20 cellular contexts compared by ENCODE assay signal in the genomic region with DNA sequence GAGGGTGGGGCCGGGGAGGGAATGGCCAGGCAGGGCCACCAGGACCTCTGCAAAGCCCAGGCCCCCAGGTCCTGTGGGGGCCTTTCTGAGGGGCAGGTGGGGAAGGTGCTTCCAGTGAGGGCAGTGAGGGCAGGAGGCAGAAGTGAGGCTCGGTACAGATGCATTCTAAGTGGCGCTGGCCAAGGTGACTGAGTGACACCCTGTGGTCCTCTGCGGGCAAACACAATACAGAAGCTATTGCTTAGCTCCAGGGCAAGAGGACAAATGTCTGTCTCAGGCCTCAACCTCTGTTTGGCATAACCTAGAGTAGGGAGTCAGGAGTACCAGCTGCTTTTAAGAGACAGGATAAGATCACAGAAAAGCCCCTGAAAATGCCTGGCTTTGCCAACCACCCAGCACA. TPM values are rescaled to one million over a fixed set of nuclear protein-coding genes. Genes with fewer than 3 reads are reported as not detected.
DNase-seq lines count a peak whose midpoint lies in the region; ATAC-seq, FAIRE-seq and TF ChIP-seq lines count a peak whose summit lies in the region.
"Had no signal": no experiment of that assay in that cellular context is flagged by ENCODE, and none has a peak within 500 bp of the region (broad histone marks: within the 10 kb centered on the region; RNA-seq: fewer than 3 reads in every experiment).

No MANE protein-coding gene starts in this region.

- RAD21 ChIA-PET in HCT116 (lab: Charles Lee; ENCODE audit: low non-redundant PET in 1 of 2, low total read pairs in 2 of 2, uncharacterized antibody in 2 of 2, unreplicated experiment in 2 of 2), result no interaction called here

- H3K4me1 ChIP-seq in HCT116 (ENCODE audit: control insufficient read depth in 1 of 2, insufficient read depth in 2 of 2, low read length in 2 of 2), result no peaks in the 10 kb centered on the region
- no peaks in the 10 kb centered on the region for H3K4me1 ChIP-seq in HepG2 (ENCODE audit: insufficient read depth, low read length)
- no peaks in the 10 kb centered on the region for H3K4me1 ChIP-seq in GM23338 (ENCODE audit: insufficient read depth)
- H3K4me1 ChIP-seq: A549 had no signal

- H3K79me2 ChIP-seq in HCT116 (ENCODE audit: insufficient read depth, low read length) (no peaks in the 10 kb centered on the region), HepG2 (ENCODE audit: insufficient read depth, low read length) (no peaks in the 10 kb centered on the region), GM23338 (replicated peaks; ENCODE audit: insufficient read depth) (no peaks in the 10 kb centered on the region)

- H3K4me3 Mint-ChIP-seq in nephron progenitor cell (no peak overlapping the region), GM23338 (no peak overlapping the region)
- H3K4me3 Mint-ChIP-seq: CD4-positive, alpha-beta memory T cell; H9; HFFc6 had no signal

- POLR2A ChIA-PET in HCT116 (lab: Charles Lee) (no interaction called here), HepG2 (lab: Yijun Ruan, JAX) (no interaction called here)

- intact Hi-C loops in HCT116 (cut with micrococcal nuclease) (no loop called here), HepG2 (cut with micrococcal nuclease; ENCODE audit: unreplicated experiment) (no loop called here)

- TF ChIP-seq EP300 in Ishikawa (IDR thresholded peaks at IDR 0.05; ENCODE audit: borderline replicate concordance) (no peak), HepG2 (IDR thresholded peaks at IDR 0.05; ENCODE audit: low read depth in 2 of 2, low read length in 2 of 2) (no peak), HepG2 (CRISPR knock-in tag; IDR thresholded peaks at IDR 0.05; ENCODE audit: borderline replicate concordance) (no peak)

- FAIRE-seq in HepG2 (lab: Jason Lieb, UNC), result no peak
- FAIRE-seq: A549, D721Med had no signal

- H3K36me3 ChIP-seq in HCT116 (ENCODE audit: control insufficient read depth in 1 of 2, insufficient read depth in 2 of 2, low read length in 2 of 2) (no peaks in the 10 kb centered on the region), HepG2 (replicated peaks in 1 of 2; ENCODE audit: control insufficient read depth in 1 of 2, insufficient read depth in 2 of 2, low read length in 2 of 2) (no peaks in the 10 kb centered on the region), GM23338 (ENCODE audit: insufficient read depth) (no peaks in the 10 kb centered on the region; the same call in 1 of the 2 replicates)
- H3K36me3 ChIP-seq: BE2C had no signal

- TF ChIP-seq POLR2A in HCT116 (IDR thresholded peaks at IDR 0.05; ENCODE audit: borderline replicate concordance, extremely low read depth, insufficient read depth, insufficient read length) (no peak), HepG2 (IDR thresholded peaks at IDR 0.05; ENCODE audit: insufficient read depth in 1 of 2, low read depth in 2 of 2, low read length in 2 of 2) (no peak)

- H3K27me3 Mint-ChIP-seq in nephron progenitor cell (ENCODE audit: low read depth, poor library complexity) (peaks cover 4% of the 10 kb centered on the region), GM23338 (ENCODE audit: insufficient read depth, low read depth, poor library complexity) (peaks cover 6% of the 10 kb centered on the region)

- H3K9me3 Mint-ChIP-seq in nephron progenitor cell, result no peaks in the 10 kb centered on the region
- H3K9me3 Mint-ChIP-seq in GM23338, result no peaks in the 10 kb centered on the region
- H3K9me3 Mint-ChIP-seq: CD4-positive, alpha-beta memory T cell; H9 had no signal

- no TSS peak for BruUV-seq in HCT116 (replicated peaks; lab: Mats Ljungman, UMichigan)
- BruUV-seq in HepG2 (replicated peaks; lab: Mats Ljungman, UMichigan), result no TSS peak

- 4% methylated on average over 4 of the region's 4 CpGs for WGBS in HepG2 (ENCODE audit: low lambda C conversion rate)

- H3K27me3 ChIP-seq in HCT116 (ENCODE audit: insufficient read depth, low read length) (no peaks in the 10 kb centered on the region), HepG2 (ENCODE audit: control insufficient read depth in 1 of 2, insufficient read depth in 2 of 2, low read length in 2 of 2) (peaks cover 4 to 34% of the 10 kb centered on the region in 2 experiments; a peak in 4 of 5 replicates), GM23338 (ENCODE audit: insufficient read depth) (no peaks in the 10 kb centered on the region)
- H3K27me3 ChIP-seq: BE2C had no signal

- H3K9me3 ChIP-seq in HCT116 (ENCODE audit: control insufficient read depth in 1 of 2, insufficient read depth in 1 of 2, low read depth in 1 of 2, low read length in 2 of 2) (no peaks in the 10 kb centered on the region), HepG2 (ENCODE audit: low read length) (no peaks in the 10 kb centered on the region)
- H3K9me3 ChIP-seq: A549, BE2C had no signal

- in situ Hi-C loops in HepG2 (cut with HindIII; ENCODE audit: extremely low pct_ligation_motif_present, low pct_unique_long_range_greater_than_20kb), result no loop called here

- H3K9ac ChIP-seq in HCT116 (ENCODE audit: low read length) (no peak overlapping the region), HepG2 (ENCODE audit: insufficient read depth, low read depth, low read length) (no peak overlapping the region)

- CTCF ChIA-PET in HCT116 (lab: Charles Lee) (no interaction called here), HepG2 (lab: Yijun Ruan, JAX; ENCODE audit: low intra/inter-chr PET ratio, low total read pairs) (no interaction called here)

- peaks cover 14% of the 10 kb centered on the region for H3K4me1 Mint-ChIP-seq in nephron progenitor cell
- H3K4me1 Mint-ChIP-seq in GM23338, result peaks cover 14% of the 10 kb centered on the region

- H3K9me2 ChIP-seq in HCT116 (ENCODE audit: insufficient read depth) (no peaks in the 10 kb centered on the region), GM23338 (ENCODE audit: insufficient read depth) (no peaks in the 10 kb centered on the region)

- H3K27ac Mint-ChIP-seq in nephron progenitor cell (no peak overlapping the region), GM23338 (no peak overlapping the region)
- H3K27ac Mint-ChIP-seq: H9, HFFc6 had no signal

- H2AFZ ChIP-seq in HCT116 (ENCODE audit: low read depth, low read length, poor library complexity, severe bottlenecking), result no peak overlapping the region
- no peak overlapping the region for H2AFZ ChIP-seq in HepG2 (ENCODE audit: low read length)
- H2AFZ ChIP-seq in GM23338, result no peak overlapping the region

- H3K4me2 ChIP-seq in HCT116 (ENCODE audit: low read length) (no peak overlapping the region), HepG2 (ENCODE audit: low read depth, low read length) (no peak overlapping the region), GM23338 (no peak overlapping the region)
- H3K4me2 ChIP-seq: A549 had no signal

- DNase-seq in HCT116 (ENCODE audit: low read depth, low spot score) (no peak), RPMI8226 (peak; percentile 10), HepG2 (ENCODE audit: low spot score) (no peak), NCI-H1048 (lab: John Stamatoyannopoulos, UW) (no peak), nephron progenitor cell (no peak), DMS114 treated with DMSO at 0.1 percent for 48 hours (lab: John Stamatoyannopoulos, UW; ENCODE audit: unreplicated experiment) (no peak), GM23338 (ENCODE audit: low spot score) (no peak)
- DNase-seq: BE2C; CD4-positive, alpha-beta memory T cell; COR-L47; GF-D8; GOT3; H9; HFFc6; KG1 had no signal

- TF ChIP-seq CTCF in HCT116 (IDR thresholded peaks at IDR 0.05 in 2 of 3, conservative IDR thresholded peaks at IDR 0.05 in 1 of 3; ENCODE audit: borderline replicate concordance in 1 of 3, insufficient read depth in 1 of 3, low read depth in 2 of 3, low read length in 2 of 3) (no peak), HepG2 (CRISPR knock-in tag; IDR thresholded peaks at IDR 0.05) (peak; percentile 35; the same call in 1 of the 2 replicates), nephron progenitor cell (IDR thresholded peaks at IDR 0.05) (no peak), GM23338 (conservative IDR thresholded peaks at IDR 0.05; ENCODE audit: low read depth in 2 of 2) (no peak)

- H3K36me3 Mint-ChIP-seq in nephron progenitor cell (ENCODE audit: low read depth) (no peaks in the 10 kb centered on the region), GM23338 (ENCODE audit: low read depth) (peaks cover 30% of the 10 kb centered on the region)
- H3K36me3 Mint-ChIP-seq: CD4-positive, alpha-beta memory T cell had no signal

- peak; percentile 25; the same call in 1 of the 2 replicates for ATAC-seq in HCT116
- ATAC-seq in HepG2, result peak; percentile 49
- ATAC-seq in GM23338, result no peak
- ATAC-seq: A549 had no signal

- H3K4me3 ChIP-seq in HCT116 (replicated peaks in 1 of 2; ENCODE audit: low read depth in 1 of 2, low read length in 2 of 2), result no peak overlapping the region
- no peak overlapping the region for H3K4me3 ChIP-seq in HepG2 (replicated peaks in 1 of 3; ENCODE audit: insufficient read depth in 1 of 3, low read depth in 2 of 3, low read length in 3 of 3)
- H3K4me3 ChIP-seq in GM23338, result no peak overlapping the region
- H3K4me3 ChIP-seq: A549 had no signal

- no peak overlapping the region for H3K27ac ChIP-seq in HCT116 (ENCODE audit: low read depth, low read length)
- no peak overlapping the region for H3K27ac ChIP-seq in HepG2 (ENCODE audit: extremely low read length, insufficient read depth, low read length)
- H3K27ac ChIP-seq in GM23338 (ENCODE audit: low read depth), result no peak overlapping the region
- H3K27ac ChIP-seq: A549, C4-2B had no signal

- no peaks in the 10 kb centered on the region for H3F3A ChIP-seq in GM23338 (replicated peaks; ENCODE audit: low read depth)

- TF ChIP-seq RAD21 in HCT116 (IDR thresholded peaks at IDR 0.05; ENCODE audit: low read depth) (peak; percentile 9; the same call in 1 of the 2 replicates), Ishikawa (IDR thresholded peaks at IDR 0.05; ENCODE audit: low read depth) (no peak), HepG2 (CRISPR knock-in tag; IDR thresholded peaks at IDR 0.05) (no peak)

- H4K20me1 ChIP-seq in HCT116 (ENCODE audit: insufficient read depth), result no peaks in the 10 kb centered on the region
- no peaks in the 10 kb centered on the region for H4K20me1 ChIP-seq in HepG2 (ENCODE audit: insufficient read depth, low read length)
- 0 out of 2 replicates have a peak, but pooled peaks cover 3% of the 10 kb centered on the region for H4K20me1 ChIP-seq in GM23338 (replicated peaks; ENCODE audit: insufficient read depth)

RNA-seq across cellular contexts. Expression of gene B3GAT1, which starts 31.3 kb away (rescaled TPM):
- not detected for total RNA-seq in HCT116 (2021; ENCODE audit: unreplicated experiment)
- polyA plus RNA-seq in HCT116 (2012), result 0.02 and 0.08 TPM in 2 replicates
- total RNA-seq in HepG2 (2016; rRNA removed; fragmentation: Illumina TruSeq; extraction: Trizol), result not detected in 2 replicates
- not detected in 2 replicates for total RNA-seq in HepG2 (2016; cell fraction: cytosol; rRNA removed; fragmentation: Illumina TruSeq; extraction: Trizol; ENCODE audit: low read depth)
- not detected in 2 replicates for total RNA-seq in HepG2 (2016; cell fraction: insoluble cytoplasmic fraction; rRNA removed; fragmentation: Illumina TruSeq; extraction: Trizol)
- total RNA-seq in HepG2 (2016; cell fraction: membrane; rRNA removed; fragmentation: Illumina TruSeq; extraction: Trizol), result not detected in 2 replicates
- not detected in 2 replicates for total RNA-seq in HepG2 (2016; cell fraction: nucleus; rRNA removed; fragmentation: Illumina TruSeq; extraction: Trizol)
- not detected in 2 replicates for polyA plus RNA-seq in HepG2 (2011; rRNA removed)
- polyA plus RNA-seq in HepG2 (2011; cell fraction: cytosol; rRNA removed), result not detected in 2 replicates
- polyA plus RNA-seq in HepG2 (2011; cell fraction: nucleus; rRNA removed), result not detected in 2 replicates
- polyA plus RNA-seq in HepG2 (2012), result not detected in 2 replicates
- polyA plus RNA-seq in HepG2 (2016; cell fraction: cytosol; fragmentation: Illumina TruSeq; extraction: Trizol; ENCODE audit: low read depth), result not detected in 2 replicates
- polyA plus RNA-seq in HepG2 (2016; cell fraction: insoluble cytoplasmic fraction; fragmentation: Illumina TruSeq; extraction: Trizol; ENCODE audit: low read depth), result not detected in 2 replicates
- not detected in 2 replicates for polyA plus RNA-seq in HepG2 (2016; cell fraction: membrane; fragmentation: Illumina TruSeq; extraction: Trizol; ENCODE audit: low read depth)
- polyA plus RNA-seq in HepG2 (2016; cell fraction: nucleus; fragmentation: Illumina TruSeq; extraction: Trizol; ENCODE audit: insufficient read depth, low read depth), result not detected in 2 replicates
- polyA minus RNA-seq in HepG2 (2011; rRNA and poly(A)+ RNA removed; ENCODE audit: low replicate concordance), result not detected in 2 replicates
- not detected in 2 replicates for polyA minus RNA-seq in HepG2 (2011; cell fraction: cytosol; rRNA and poly(A)+ RNA removed)
- not detected in 2 replicates for polyA minus RNA-seq in HepG2 (2011; cell fraction: nucleus; rRNA and poly(A)+ RNA removed)
- 24.8 and 28.3 TPM in 2 replicates for total RNA-seq in GM23338 (2014; rRNA removed; shearing (Covaris generic))
- 4.3 and 4.8 TPM in 2 replicates for polyA plus RNA-seq in GM23338 (2016; fragmentation: Nextera tagmentation; extraction: Ambion mirVana)
- total RNA-seq: HFFc6 had no signal
- polyA plus RNA-seq: A549; AG04450; CD4-positive, alpha-beta memory T cell had no signal

RNA-seq across cellular contexts. Expression of gene GLB1L2, which starts 49.0 kb away (rescaled TPM):
- total RNA-seq in HCT116 (2021; ENCODE audit: unreplicated experiment) (27.1 TPM), HepG2 (2016; rRNA removed; fragmentation: Illumina TruSeq; extraction: Trizol) (0.27 and 0.69 TPM in 2 replicates)
- 23.0 and 29.0 TPM in 2 replicates for polyA plus RNA-seq in HCT116 (2012)
- total RNA-seq in HepG2 (2016; cell fraction: cytosol; rRNA removed; fragmentation: Illumina TruSeq; extraction: Trizol; ENCODE audit: low read depth), result 0.09 and 0.10 TPM in 2 replicates
- total RNA-seq in HepG2 (2016; cell fraction: insoluble cytoplasmic fraction; rRNA removed; fragmentation: Illumina TruSeq; extraction: Trizol), result 0.27 and 0.80 TPM in 2 replicates
- 0.15 and 0.38 TPM in 2 replicates for total RNA-seq in HepG2 (2016; cell fraction: membrane; rRNA removed; fragmentation: Illumina TruSeq; extraction: Trizol)
- 0.43 and 0.69 TPM in 2 replicates for total RNA-seq in HepG2 (2016; cell fraction: nucleus; rRNA removed; fragmentation: Illumina TruSeq; extraction: Trizol)
- polyA plus RNA-seq in HepG2 (2011; rRNA removed) (0.59 and 0.80 TPM in 2 replicates), GM23338 (2016; fragmentation: Nextera tagmentation; extraction: Ambion mirVana) (2.9 and 3.3 TPM in 2 replicates)
- polyA plus RNA-seq in HepG2 (2011; cell fraction: cytosol; rRNA removed), result 0.38 and 0.43 TPM in 2 replicates
- 1.6 and 1.9 TPM in 2 replicates for polyA plus RNA-seq in HepG2 (2011; cell fraction: nucleus; rRNA removed)
- polyA plus RNA-seq in HepG2 (2012), result 0.62 and 0.81 TPM in 2 replicates
- polyA plus RNA-seq in HepG2 (2016; cell fraction: cytosol; fragmentation: Illumina TruSeq; extraction: Trizol; ENCODE audit: low read depth), result 0.08 and 0.15 TPM in 2 replicates
- polyA plus RNA-seq in HepG2 (2016; cell fraction: insoluble cytoplasmic fraction; fragmentation: Illumina TruSeq; extraction: Trizol; ENCODE audit: low read depth), result 0.19 and 0.22 TPM in 2 replicates
- 0.15 and 0.21 TPM in 2 replicates for polyA plus RNA-seq in HepG2 (2016; cell fraction: membrane; fragmentation: Illumina TruSeq; extraction: Trizol; ENCODE audit: low read depth)
- polyA plus RNA-seq in HepG2 (2016; cell fraction: nucleus; fragmentation: Illumina TruSeq; extraction: Trizol; ENCODE audit: insufficient read depth, low read depth), result 1.0 and 1.8 TPM in 2 replicates
- 0.56 and 17.0 TPM in 2 replicates for polyA minus RNA-seq in HepG2 (2011; rRNA and poly(A)+ RNA removed; ENCODE audit: low replicate concordance)
- 0.44 TPM in 1 of 2 replicates, not detected in the other for polyA minus RNA-seq in HepG2 (2011; cell fraction: cytosol; rRNA and poly(A)+ RNA removed)
- polyA minus RNA-seq in HepG2 (2011; cell fraction: nucleus; rRNA and poly(A)+ RNA removed), result 0.13 and 0.37 TPM in 2 replicates
- total RNA-seq in GM23338 (2014; rRNA removed; shearing (Covaris generic)), result 9.8 and 12.3 TPM in 2 replicates
- total RNA-seq: HFFc6 had no signal

Comparison
In these comparisons a context has a peak if more than half of its experiments do, and no peak if none do; other contexts are left out.
1. RNA of gene B3GAT1, which starts 31.3 kb away (total RNA-seq): 24.8 to 28.3 TPM in GM23338; not detected in HCT116 (single experiment) and not detected in HepG2; every median in the first group is over 10 times any median in the second.
2. Of the 20 proteins assayed by ChIP-seq in both HepG2 and HCT116: peak only in HepG2: CTCF; only in HCT116: RAD21; in both: none; in neither: 18.